ENCODE assay signal across 12 cellular contexts in the genomic region with DNA sequence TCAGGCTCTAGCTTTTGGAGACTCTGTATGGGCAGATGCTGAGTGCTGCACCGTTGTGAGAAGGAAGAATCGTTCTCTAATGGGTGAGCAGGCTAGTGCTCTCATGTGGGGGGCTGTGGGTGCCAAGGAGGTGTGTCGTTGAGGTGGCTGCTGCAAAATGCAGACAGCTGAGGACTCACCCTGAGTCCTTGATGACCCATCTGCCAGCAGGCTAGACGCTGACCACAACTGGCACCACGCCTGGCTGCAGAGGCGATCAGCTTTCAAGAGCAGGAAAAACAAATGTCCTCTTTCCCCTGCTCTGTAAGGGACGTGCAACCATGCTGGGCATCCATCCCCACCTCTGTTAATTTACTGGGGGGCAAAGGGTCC. TPM values are rescaled to one million over a fixed set of nuclear protein-coding genes. Genes with fewer than 3 reads are reported as not detected.
A peak's percentile ranks its signal among the peaks of the same experiment; 100 is the strongest.
DNase-seq lines count a peak whose midpoint lies in the region; ATAC-seq, FAIRE-seq and TF ChIP-seq lines count a peak whose summit lies in the region.
"Had no signal": no experiment of that assay in that cellular context is flagged by ENCODE, and none has a peak within 500 bp of the region (broad histone marks: within the 10 kb centered on the region; RNA-seq: fewer than 3 reads in every experiment).

No MANE protein-coding gene starts in this region.

- H4K20me1 ChIP-seq in astrocyte (ENCODE audit: insufficient read depth, low read length), result no peaks in the 10 kb centered on the region

- H3K4me2 ChIP-seq in astrocyte (ENCODE audit: low read length), result peak overlapping the region; percentile 76

- ATAC-seq in GM21390 (IDR thresholded peaks at IDR 0.05; ENCODE audit: unreplicated experiment) (no peak), HG03342 (IDR thresholded peaks at IDR 0.05; ENCODE audit: unreplicated experiment) (no peak)
- ATAC-seq: HepG2 had no signal

- H3K9me3 ChIP-seq in astrocyte (ENCODE audit: insufficient read depth, low read depth, low read length) (no peaks in the 10 kb centered on the region), iPS-18a (ENCODE audit: control insufficient read depth, low read depth, low read length) (no peaks in the 10 kb centered on the region)

- FAIRE-seq in astrocyte (lab: Jason Lieb, UNC), result no peak
- FAIRE-seq: HepG2 had no signal

- POLR2A ChIA-PET in activated CD4-positive, alpha-beta memory T cell treated with anti-CD3 and anti-CD28 coated beads, Interleukin-2, amount 10 ng/mL, durations not matched to agents 7 days and 5 days (lab: Charles Lee), result interaction anchor here (1.6 to 3.2 kb wide), 3 partner anchors 8 to 59 kb away, joined by 5 to 20 read pairs (median 6); a partner anchor contains a TSS

- H3K36me3 Mint-ChIP-seq in astrocyte (ENCODE audit: low read depth, unreplicated experiment), result no peaks in the 10 kb centered on the region
- peaks cover 21% of the 10 kb centered on the region for H3K36me3 Mint-ChIP-seq in activated CD4-positive, alpha-beta memory T cell treated with anti-CD3 and anti-CD28 coated beads, Interleukin-2, amount 10 ng/mL, durations not matched to agents 7 days and 5 days (ENCODE audit: low read depth)

- CTCF ChIA-PET in activated CD4-positive, alpha-beta memory T cell treated with anti-CD3 and anti-CD28 coated beads, Interleukin-2, amount 10 ng/mL, durations not matched to agents 7 days and 5 days (lab: Charles Lee), result interaction anchor here (0.5 to 10.1 kb wide), 2 partner anchors 22 to 55 kb away, joined by 5 to 160 read pairs; a partner anchor contains a TSS

- DNase-seq in M059J (ENCODE audit: low read depth), result peak; percentile 95
- DNase-seq in astrocyte (ENCODE audit: low read depth), result peak; percentile 81
- no peak for DNase-seq in activated CD4-positive, alpha-beta memory T cell treated with anti-CD3 and anti-CD28 coated beads, Interleukin-2, amount 10 ng/mL, durations not matched to agents 7 days and 5 days
- no peak for DNase-seq in cerebellar cortex (ENCODE audit: low spot score)
- DNase-seq: activated gamma-delta T cell treated with Interleukin-2 at 50 U/mL for 16 hours, hippocampal formation had no signal

- no peaks in the 10 kb centered on the region for H3K27me3 Mint-ChIP-seq in astrocyte (ENCODE audit: low read depth, unreplicated experiment)
- H3K27me3 Mint-ChIP-seq in activated CD4-positive, alpha-beta memory T cell treated with anti-CD3 and anti-CD28 coated beads, Interleukin-2, amount 10 ng/mL, durations not matched to agents 7 days and 5 days, result peaks cover 4% of the 10 kb centered on the region

- no peaks in the 10 kb centered on the region for H3K36me3 ChIP-seq in astrocyte (ENCODE audit: insufficient read depth, low read length)
- no peaks in the 10 kb centered on the region for H3K36me3 ChIP-seq in iPS-18a (ENCODE audit: control insufficient read depth, low read depth, low read length)

- H3K27me3 ChIP-seq in astrocyte (ENCODE audit: insufficient read depth, low read length), result no peaks in the 10 kb centered on the region
- no peaks in the 10 kb centered on the region for H3K27me3 ChIP-seq in iPS-18a (ENCODE audit: control insufficient read depth, insufficient read depth, low read length)

- H3K4me3 ChIP-seq in astrocyte (ENCODE audit: insufficient read depth, low read depth, low read length) (no peak overlapping the region), iPS-18a (ENCODE audit: low read length) (peak overlapping the region; percentile 36)
- H3K4me3 ChIP-seq: SK-N-MC had no signal

- H3K9me3 Mint-ChIP-seq in astrocyte (ENCODE audit: unreplicated experiment), result no peaks in the 10 kb centered on the region
- peaks cover 2% of the 10 kb centered on the region for H3K9me3 Mint-ChIP-seq in activated CD4-positive, alpha-beta memory T cell treated with anti-CD3 and anti-CD28 coated beads, Interleukin-2, amount 10 ng/mL, durations not matched to agents 7 days and 5 days

- H3K4me1 ChIP-seq in astrocyte (ENCODE audit: insufficient read depth, low read length) (peaks cover 34% of the 10 kb centered on the region), iPS-18a (ENCODE audit: control insufficient read depth, low read depth, low read length) (peaks cover 13% of the 10 kb centered on the region)

- H3K4me1 Mint-ChIP-seq in astrocyte (ENCODE audit: low read depth, unreplicated experiment), result peaks cover 35% of the 10 kb centered on the region
- H3K4me1 Mint-ChIP-seq in activated CD4-positive, alpha-beta memory T cell treated with anti-CD3 and anti-CD28 coated beads, Interleukin-2, amount 10 ng/mL, durations not matched to agents 7 days and 5 days, result peaks cover 67% of the 10 kb centered on the region

- peak overlapping the region; percentile 43 for H3K27ac ChIP-seq in C4-2B
- H3K27ac ChIP-seq in astrocyte (ENCODE audit: low read depth, low read length), result peak overlapping the region; percentile 23
- no peak overlapping the region for H3K27ac ChIP-seq in iPS-18a (ENCODE audit: low read length)
- H3K27ac ChIP-seq: SK-N-MC had no signal

- no peak overlapping the region for H3K27ac Mint-ChIP-seq in astrocyte (ENCODE audit: unreplicated experiment)
- H3K27ac Mint-ChIP-seq in activated CD4-positive, alpha-beta memory T cell treated with anti-CD3 and anti-CD28 coated beads, Interleukin-2, amount 10 ng/mL, durations not matched to agents 7 days and 5 days, result no peak overlapping the region

- H2AFZ ChIP-seq in astrocyte (ENCODE audit: low read depth, low read length), result peak overlapping the region; percentile 38

- H3K4me3 Mint-ChIP-seq in astrocyte (ENCODE audit: unreplicated experiment), result no peak overlapping the region
- no peak overlapping the region for H3K4me3 Mint-ChIP-seq in activated CD4-positive, alpha-beta memory T cell treated with anti-CD3 and anti-CD28 coated beads, Interleukin-2, amount 10 ng/mL, durations not matched to agents 7 days and 5 days

- TF ChIP-seq CTCF in C4-2B (conservative IDR thresholded peaks at IDR 0.05) (no peak), astrocyte (IDR thresholded peaks at IDR 0.05; ENCODE audit: insufficient read depth, low read depth, low read length) (no peak)

- H3K9ac ChIP-seq in astrocyte (ENCODE audit: low read length) (peak overlapping the region; percentile 42), iPS-18a (ENCODE audit: low read length) (no peak overlapping the region)

- H3K79me2 ChIP-seq in astrocyte (ENCODE audit: insufficient read depth, low read length), result no peaks in the 10 kb centered on the region

RNA-seq across cellular contexts. Expression of gene HAUS1, which starts 48.2 kb away (rescaled TPM):
- 185 and 299 TPM in 2 replicates for total RNA-seq in M059J (2014; rRNA removed; shearing (Covaris generic))
- total RNA-seq in astrocyte, result 23.5 and 23.9 TPM in 2 replicates
- total RNA-seq in activated CD4-positive, alpha-beta memory T cell treated with anti-CD3 and anti-CD28 coated beads, Interleukin-2, amount 10 ng/mL, durations not matched to agents 7 days and 5 days, result 10 to 100 TPM; 59.2 to 63.2 TPM

RNA-seq across cellular contexts. Expression of gene ATP5F1A, which starts 54.3 kb away (rescaled TPM):
- total RNA-seq in M059J (2014; rRNA removed; shearing (Covaris generic)), result 526 and 639 TPM in 2 replicates
- 474 and 484 TPM in 2 replicates for total RNA-seq in astrocyte
- 100 to 1,000 TPM; 282 to 287 TPM for total RNA-seq in activated CD4-positive, alpha-beta memory T cell treated with anti-CD3 and anti-CD28 coated beads, Interleukin-2, amount 10 ng/mL, durations not matched to agents 7 days and 5 days

Comparison
In these comparisons a context has a peak if more than half of its experiments do, and no peak if none do; other contexts are left out.
1. DNase-seq: peak in M059J (single experiment) and astrocyte (single experiment); none in activated CD4-positive, alpha-beta memory T cell treated with anti-CD3 and anti-CD28 coated beads, Interleukin-2, amount 10 ng/mL, durations not matched to agents 7 days and 5 days (single experiment) and cerebellar cortex (single experiment).